ENCODE assay signal across 11 cellular contexts in genomic region chr3:129663045-129663446, GRCh38. TPM values are rescaled to one million over a fixed set of nuclear protein-coding genes. Genes with fewer than 3 reads are reported as not detected.
DNase-seq lines count a peak whose midpoint lies in the region; ATAC-seq and TF ChIP-seq lines count a peak whose summit lies in the region.
"Had no signal": no experiment of that assay in that cellular context is flagged by ENCODE, and none has a peak within 500 bp of the region (broad histone marks: within the 10 kb centered on the region; RNA-seq: fewer than 3 reads in every experiment).

No MANE protein-coding gene starts in this region.

- H3K9ac ChIP-seq in Karpas-422 (ENCODE audit: low read length): no peak overlapping the region

- TF ChIP-seq CTCF in nephron progenitor cell (IDR thresholded peaks at IDR 0.05): no peak

- H3K27me3 Mint-ChIP-seq in nephron progenitor cell (ENCODE audit: low read depth, poor library complexity) (no peaks in the 10 kb centered on the region), immature natural killer cell (ENCODE audit: low read depth in 3 of 3) (no peaks in the 10 kb centered on the region)
- H3K27me3 Mint-ChIP-seq: CD4-positive, CD25-positive, alpha-beta regulatory T cell had no signal

- peak; percentile 63 for DNase-seq in Daoy (ENCODE audit: low read depth)
- no peak for DNase-seq in Karpas-422
- DNase-seq in nephron progenitor cell: peak; percentile 4
- DNase-seq in immature natural killer cell: no peak
- no peak for DNase-seq in NCI-H1092 treated with DMSO at 0.1 percent for 48 hours (lab: John Stamatoyannopoulos, UW)
- DNase-seq in activated CD4-positive, CD25-positive, alpha-beta regulatory T cell (lab: John Stamatoyannopoulos, UW): no peak
- DNase-seq: activated T-cell treated with anti-CD3 and anti-CD28 coated beads, Interleukin-2, amount 50 U/mL, for 48 hours; CD4-positive, CD25-positive, alpha-beta regulatory T cell; stimulated activated CD4-positive, alpha-beta T cell treated with anti-CD3 and anti-CD28 coated beads, Interleukin-12 subunit alpha, Interleukin-12 subunit beta, amount 100 ng/mL, for 4 hours had no signal

- no peaks in the 10 kb centered on the region for H3K27me3 ChIP-seq in Karpas-422 (ENCODE audit: low read length)

- H3K27ac Mint-ChIP-seq in nephron progenitor cell (no peak overlapping the region), immature natural killer cell (no peak overlapping the region)
- H3K27ac Mint-ChIP-seq: CD4-positive, CD25-positive, alpha-beta regulatory T cell had no signal

- H3K9me3 Mint-ChIP-seq in nephron progenitor cell (no peaks in the 10 kb centered on the region), immature natural killer cell (no peaks in the 10 kb centered on the region)
- H3K9me3 Mint-ChIP-seq: CD4-positive, CD25-positive, alpha-beta regulatory T cell had no signal

- no peaks in the 10 kb centered on the region for H3K36me3 ChIP-seq in Karpas-422 (ENCODE audit: insufficient read depth, low read length)

- peaks cover 15% of the 10 kb centered on the region for H3K36me3 Mint-ChIP-seq in nephron progenitor cell (ENCODE audit: low read depth)
- H3K36me3 Mint-ChIP-seq in immature natural killer cell: peaks cover 0 to 3% (median 0%) of the 10 kb centered on the region in 3 donors

- no peaks in the 10 kb centered on the region for H4K20me1 ChIP-seq in Karpas-422 (ENCODE audit: insufficient read depth, low read depth, low read length)

- no peak overlapping the region for H3K4me2 ChIP-seq in Karpas-422 (ENCODE audit: low read depth, low read length, poor library complexity, severe bottlenecking)

- H3K4me1 ChIP-seq in Karpas-422 (ENCODE audit: low read length): peaks cover 76% of the 10 kb centered on the region

- H3K9me2 ChIP-seq in Karpas-422 (replicated peaks; ENCODE audit: insufficient read depth, low read length): no peaks in the 10 kb centered on the region

- no peak overlapping the region for H3K4me3 Mint-ChIP-seq in nephron progenitor cell
- H3K4me3 Mint-ChIP-seq in immature natural killer cell: no peak overlapping the region
- H3K4me3 Mint-ChIP-seq: CD4-positive, CD25-positive, alpha-beta regulatory T cell had no signal

- peaks cover 83% of the 10 kb centered on the region for H3K79me2 ChIP-seq in Karpas-422 (ENCODE audit: low read length)

- H2AFZ ChIP-seq in Karpas-422 (ENCODE audit: low read length): no peak overlapping the region

- peak overlapping the region; percentile 62; the same call in 1 of the 2 replicates for H3K27ac ChIP-seq in Karpas-422 (ENCODE audit: low read length)

- H3K4me1 Mint-ChIP-seq in nephron progenitor cell: peaks cover 18% of the 10 kb centered on the region
- peaks cover 5% of the 10 kb centered on the region in 2 donors for H3K4me1 Mint-ChIP-seq in immature natural killer cell

- ATAC-seq in esophagus mucosa: peak; percentile 97
- no peak for ATAC-seq in GM18870 (IDR thresholded peaks at IDR 0.05; ENCODE audit: unreplicated experiment)

- H3K9me3 ChIP-seq in Karpas-422 (ENCODE audit: low read length): no peaks in the 10 kb centered on the region

- H3K4me3 ChIP-seq in Karpas-422 (ENCODE audit: low read length): no peak overlapping the region

RNA-seq across cellular contexts. Expression of gene PLXND1, which starts 56.6 kb away (rescaled TPM):
- total RNA-seq in Daoy (2014; rRNA removed; shearing (Covaris generic)): 9.1 and 12.1 TPM in 2 replicates
- 0.52 TPM in 1 of 2 replicates, not detected in the other for total RNA-seq in Karpas-422 (2014; rRNA removed; shearing (Covaris generic); ENCODE audit: low replicate concordance)
- 15.8 TPM for total RNA-seq in esophagus mucosa
- polyA plus RNA-seq in immature natural killer cell: 10 to 100 TPM in 1 of 3 donors, 1 to 10 TPM in 2; 3.1 to 30.2 (median 6.1) TPM

Comparison
In these comparisons a context has a peak if more than half of its experiments do, and no peak if none do; other contexts are left out.
1. DNase-seq: peak in Daoy (single experiment) and nephron progenitor cell (single experiment); none in Karpas-422 (single experiment), immature natural killer cell (0 of 3), NCI-H1092 treated with DMSO at 0.1 percent for 48 hours (single experiment) and activated CD4-positive, CD25-positive, alpha-beta regulatory T cell (0 of 4).